Comparison of ENCODE assay signal across 16 cellular contexts in the genomic region with DNA sequence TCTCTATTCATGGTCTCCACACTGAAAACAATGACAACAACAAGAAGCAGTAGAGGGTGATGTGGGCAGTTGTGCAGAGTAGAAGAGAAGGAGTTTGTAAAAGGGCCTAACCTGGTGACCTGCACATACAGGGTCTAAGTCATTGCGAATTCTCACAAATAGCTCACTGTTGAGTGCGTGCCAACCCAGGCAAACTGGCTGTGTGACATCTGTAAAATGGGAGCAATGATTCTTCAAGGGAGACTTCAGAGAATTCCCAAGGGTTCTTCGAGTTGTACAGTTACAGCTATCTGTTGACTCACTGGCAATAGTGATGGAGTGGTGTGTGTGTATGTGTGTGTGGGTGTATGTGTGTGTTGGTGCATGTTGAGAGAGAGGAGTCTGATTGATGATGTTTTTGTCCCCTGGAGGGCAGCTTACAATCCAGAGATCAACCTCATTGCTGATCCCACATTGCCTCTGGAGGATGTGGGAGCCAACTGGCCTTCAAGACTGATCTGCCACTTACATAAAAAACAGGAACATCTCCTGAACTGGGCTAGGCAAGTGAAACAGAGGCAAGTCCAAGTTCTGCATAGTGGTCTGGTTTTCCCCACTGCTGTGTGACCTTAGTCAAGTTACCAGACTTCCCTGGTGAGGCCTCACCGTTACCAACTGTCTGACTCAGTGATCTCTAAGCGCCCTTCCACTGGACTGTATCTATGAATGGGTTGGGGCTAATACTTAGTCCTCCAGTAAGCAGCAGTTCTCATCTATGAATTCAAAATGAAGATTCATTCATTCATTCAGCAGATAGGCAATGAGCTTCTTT. TPM values are rescaled to one million over a fixed set of nuclear protein-coding genes. Genes with fewer than 3 reads are reported as not detected.
"Had no signal": no experiment of that assay in that cellular context is flagged by ENCODE, and none has a peak within 500 bp of the region (broad histone marks: within the 10 kb centered on the region; RNA-seq: fewer than 3 reads in every experiment).

No MANE protein-coding gene starts in this region.

- H3K27ac Mint-ChIP-seq: activated CD8-positive, alpha-beta memory T cell treated with anti-CD3 and anti-CD28 coated beads, Interleukin-2, amount 10 ng/mL, durations not matched to agents 7 days and 5 days; activated naive CD8-positive, alpha-beta T cell; T-helper 17 cell had no signal

- H3K9me3 Mint-ChIP-seq: activated T-cell treated with anti-CD3 and anti-CD28 coated beads, Interleukin-2, amount 50 U/mL, for 4 hours had no signal

- ATAC-seq: activated CD8-positive, alpha-beta memory T cell treated with anti-CD3 and anti-CD28 coated beads, Interleukin-2, amount 10 ng/mL, durations not matched to agents 7 days and 5 days; activated T-cell treated with anti-CD3 and anti-CD28 coated beads, Interleukin-2, amount 50 U/mL, for 4 hours; gastrocnemius medialis; heart right ventricle; T-helper 17 cell had no signal

- DNase-seq: activated CD4-positive, alpha-beta T cell treated with anti-CD3 and anti-CD28 coated beads for 1 hour; activated CD4-positive, alpha-beta T cell treated with anti-CD3 and anti-CD28 coated beads, Interleukin-2, amount 50 U/mL, for 48 hours; activated CD8-positive, alpha-beta memory T cell treated with anti-CD3 and anti-CD28 coated beads, Interleukin-2, amount 10 ng/mL, durations not matched to agents 7 days and 5 days; activated gamma-delta T cell; activated T-cell treated with anti-CD3 and anti-CD28 coated beads, Interleukin-2, amount 50 U/mL, for 4 hours; brain microvascular endothelial cell; gastrocnemius medialis; heart right ventricle; islet precursor cell; small intestine; T-helper 17 cell; thyroid gland; uterus had no signal

- H3K36me3 Mint-ChIP-seq: activated CD8-positive, alpha-beta memory T cell treated with anti-CD3 and anti-CD28 coated beads, Interleukin-2, amount 10 ng/mL, durations not matched to agents 7 days and 5 days; activated naive CD8-positive, alpha-beta T cell had no signal

- H3K27me3 Mint-ChIP-seq: activated CD8-positive, alpha-beta memory T cell treated with anti-CD3 and anti-CD28 coated beads, Interleukin-2, amount 10 ng/mL, durations not matched to agents 7 days and 5 days; activated naive CD8-positive, alpha-beta T cell had no signal

- H3K27me3 ChIP-seq: brain microvascular endothelial cell, gastrocnemius medialis, right atrium auricular region, thyroid gland, uterus had no signal

- H3K4me3 Mint-ChIP-seq: activated CD8-positive, alpha-beta memory T cell treated with anti-CD3 and anti-CD28 coated beads, Interleukin-2, amount 10 ng/mL, durations not matched to agents 7 days and 5 days; activated naive CD8-positive, alpha-beta T cell; activated T-cell treated with anti-CD3 and anti-CD28 coated beads, Interleukin-2, amount 50 U/mL, for 4 hours; T-helper 17 cell had no signal

- H3K27ac ChIP-seq: brain microvascular endothelial cell, gastrocnemius medialis, heart right ventricle, right atrium auricular region, thyroid gland, uterus had no signal

- H3K4me3 ChIP-seq: gastrocnemius medialis, heart right ventricle, right atrium auricular region, thyroid gland, uterus had no signal

- H3K9me3 ChIP-seq: gastrocnemius medialis, heart right ventricle, right atrium auricular region, thyroid gland, uterus had no signal

- H3K36me3 ChIP-seq: brain microvascular endothelial cell, gastrocnemius medialis, heart right ventricle, right atrium auricular region, thyroid gland, uterus had no signal

- H3K4me1 Mint-ChIP-seq: activated CD8-positive, alpha-beta memory T cell treated with anti-CD3 and anti-CD28 coated beads, Interleukin-2, amount 10 ng/mL, durations not matched to agents 7 days and 5 days; T-helper 17 cell had no signal

- H3K4me1 ChIP-seq: right atrium auricular region, thyroid gland, uterus had no signal

RNA-seq across cellular contexts. Expression of a gene that starts 3.1 kb away (rescaled TPM):
- total RNA-seq: activated CD8-positive, alpha-beta memory T cell treated with anti-CD3 and anti-CD28 coated beads, Interleukin-2, amount 10 ng/mL, durations not matched to agents 7 days and 5 days; activated T-cell treated with anti-CD3 and anti-CD28 coated beads, Interleukin-2, amount 50 U/mL, for 4 hours; dermis microvascular lymphatic vessel endothelial cell; gastrocnemius medialis; right atrium auricular region; T-helper 17 cell had no signal
